ENCODE assay signal across 8 cellular contexts in genomic region chr1:66752000-66752592, GRCh38. TPM values are rescaled to one million over a fixed set of nuclear protein-coding genes. Genes with fewer than 3 reads are reported as not detected.
DNase-seq lines count a peak whose midpoint lies in the region; ATAC-seq, FAIRE-seq and TF ChIP-seq lines count a peak whose summit lies in the region.

DYNLT5 (plus strand) TSS chr1:66752459; CDS start chr1:66754659, 2,200 bp downstream.

- H3K36me3 ChIP-seq in psoas muscle (ENCODE audit: insufficient read depth in 1 of 2, low read depth in 1 of 2): no peaks in the 10 kb centered on the region

- FAIRE-seq in RCC 7860 (lab: Jason Lieb, UNC): no peak

- no peaks in the 10 kb centered on the region for H3K9me3 ChIP-seq in psoas muscle

- peaks cover 0 to 14% (median 0%) of the 10 kb centered on the region in 3 donors for H3K27me3 ChIP-seq in psoas muscle (ENCODE audit: insufficient read depth in 3 of 3, low read length in 2 of 3)

- peak; percentile 63 for ATAC-seq in HG03354 (IDR thresholded peaks at IDR 0.05; ENCODE audit: poor library complexity, severe bottlenecking, unreplicated experiment)
- peak; percentile 53 to 77 (median 74) for ATAC-seq in psoas muscle

- in situ Hi-C loops in astrocyte of the cerebellum (cut with HindIII; ENCODE audit: low sequenced_read_pairs): no loop called here

- intact Hi-C loops in psoas muscle (cut with DNase I): no loop called here

- peak within 1 kb of the TSS; percentile 40 for H3K27ac ChIP-seq in psoas muscle

- DNase-seq in CD1c-positive myeloid dendritic cell (ENCODE audit: extremely low spot score) (peak; percentile 70), astrocyte of the cerebellum (ENCODE audit: low read depth) (peak; percentile 2), hypothalamus (lab: John Stamatoyannopoulos, UW) (peak in 46 of 51 donors; percentile 3 to 74 (median 39)), psoas muscle (peak; percentile 57 to 72), RCC 7860 (ENCODE audit: low spot score) (no peak), middle frontal gyrus (ENCODE audit: extremely low spot score, low spot score) (no peak), DMS114 treated with DMSO at 0.1 percent for 48 hours (lab: John Stamatoyannopoulos, UW; ENCODE audit: unreplicated experiment) (no peak)

- H3K4me1 ChIP-seq in psoas muscle: no peaks in the 10 kb centered on the region

- TF ChIP-seq CTCF in astrocyte of the cerebellum (IDR thresholded peaks at IDR 0.05; ENCODE audit: low read depth, low read length, missing control alignments) (peak; percentile 7), psoas muscle (IDR thresholded peaks at IDR 0.05) (peak; percentile 8)

- WGBS in psoas muscle, 3 donors: 9 to 12% (median 9%) methylated on average over 31 to 35 of the region's 35 CpGs

- peak within 1 kb of the TSS; percentile 43 for H3K4me3 ChIP-seq in astrocyte of the cerebellum (ENCODE audit: low read depth, low read length)
- H3K4me3 ChIP-seq in psoas muscle: peak within 1 kb of the TSS; percentile 59

RNA-seq across cellular contexts. Expression of gene DYNLT5, which starts in this region (rescaled TPM):
- total RNA-seq in psoas muscle: 1 to 10 TPM in 1 of 4 donors, under 1 TPM in 3; 0.38 to 3.9 (median 0.83) TPM
- under 1 TPM; 0.21 to 0.55 (median 0.51) TPM for polyA plus RNA-seq in psoas muscle

Comparison
In these comparisons a context has a peak if more than half of its experiments do, and no peak if none do; other contexts are left out.
1. DNase-seq: peak in CD1c-positive myeloid dendritic cell (single experiment), astrocyte of the cerebellum (single experiment), hypothalamus (46 of 51) and psoas muscle (2 of 2); none in RCC 7860 (single experiment), middle frontal gyrus (single experiment) and DMS114 treated with DMSO at 0.1 percent for 48 hours (single experiment).